In the genomic region with DNA sequence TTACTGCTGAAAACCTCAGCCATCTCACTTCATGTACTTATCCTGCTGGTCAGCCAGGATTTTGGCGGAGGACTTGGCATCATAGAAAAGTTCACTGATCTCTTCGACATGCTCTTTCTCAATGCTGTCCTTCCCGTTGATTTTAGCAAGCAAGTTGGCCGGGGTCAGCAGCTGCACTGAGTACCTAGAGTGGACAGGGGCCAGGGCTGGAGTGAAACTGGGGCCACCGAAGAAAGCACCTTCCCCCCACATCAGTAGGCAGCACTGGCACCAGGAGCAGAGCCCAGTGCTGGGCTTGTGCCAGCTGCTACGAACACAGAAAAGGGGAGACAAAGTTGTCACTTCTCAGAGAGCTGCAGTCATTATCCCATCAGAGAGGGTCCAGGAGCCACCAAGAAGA, we compare ENCODE assay signal across 21 cellular contexts.
"Had no signal": no experiment of that assay in that cellular context is flagged by ENCODE, and none has a peak within 500 bp of the region (broad histone marks: within the 10 kb centered on the region; RNA-seq: fewer than 3 reads in every experiment).

No MANE protein-coding gene starts in this region.

- DNase-seq: activated CD4-positive, alpha-beta T cell treated with anti-CD3 and anti-CD28 coated beads, Interleukin-2, amount 50 U/mL, for 1 hour; activated CD8-positive, alpha-beta memory T cell treated with anti-CD3 and anti-CD28 coated beads, Interleukin-2, amount 50 U/mL, for 4 hours; activated effector memory CD4-positive, alpha-beta T cell treated with Interleukin-2 at 50 U/mL for 16 hours; activated naive CD4-positive, alpha-beta T cell treated with anti-CD3 and anti-CD28 coated beads, Interleukin-2, amount 10 ng/mL, durations not matched to agents 7 days and 5 days; activated naive CD8-positive, alpha-beta T cell treated with anti-CD3 and anti-CD28 coated beads, Interleukin-2, amount 50 U/mL, for 24 hours; activated T-cell treated with anti-CD3 and anti-CD28 coated beads, Interleukin-2, amount 50 U/mL, for 48 hours; anterior cingulate cortex; gastrocnemius medialis; midbrain; nephron progenitor cell; posterior cingulate gyrus; retina; stimulated activated CD4-positive, alpha-beta T cell treated with anti-CD3 and anti-CD28 coated beads, Interleukin-4, amount 100 ng/mL, for 24 hours; stomach; T1000; testis had no signal

- ATAC-seq: activated naive CD8-positive, alpha-beta T cell treated with anti-CD3 and anti-CD28 coated beads, Interleukin-2, amount 50 U/mL, for 24 hours; gastrocnemius medialis; stimulated activated effector memory CD8-positive, alpha-beta T cell treated with anti-CD3 and anti-CD28 coated beads, Interleukin-12 subunit alpha, Interleukin-12 subunit beta, amount 100 ng/mL, for 72 hours had no signal

- H3K27ac ChIP-seq: colonic mucosa, gastrocnemius medialis, stomach, testis had no signal

- H3K27me3 ChIP-seq: brain microvascular endothelial cell, colonic mucosa, gastrocnemius medialis, stomach, testis had no signal

- H3K9me3 ChIP-seq: colonic mucosa, gastrocnemius medialis, stomach, testis had no signal

- H3K36me3 ChIP-seq: colonic mucosa, gastrocnemius medialis had no signal

- H3K4me3 ChIP-seq: colonic mucosa, gastrocnemius medialis, lung, smooth muscle cell, stomach, testis had no signal
